In genomic region chr5:9302228-9302627, GRCh38 we compare ENCODE assay signal across 15 cellular contexts.
DNase-seq lines count a peak whose midpoint lies in the region; ATAC-seq, FAIRE-seq and TF ChIP-seq lines count a peak whose summit lies in the region.
"Had no signal": no experiment of that assay in that cellular context is flagged by ENCODE, and none has a peak within 500 bp of the region (broad histone marks: within the 10 kb centered on the region; RNA-seq: fewer than 3 reads in every experiment).

No MANE protein-coding gene starts in this region.

- H3K9me3 ChIP-seq in K562 (replicated peaks; ENCODE audit: control insufficient read depth, insufficient read depth, low read depth, low read length): peaks cover 2% of the 10 kb centered on the region; the same call in 1 of the 2 replicates
- H3K9me3 ChIP-seq: BLaER1 treated with 17β-estradiol and CSF1 and Interleukin-3, amounts not matched to agents 10 nM and 100 nM had no signal

- TF ChIP-seq RAD21 in K562 (CRISPR knock-in tag; conservative IDR thresholded peaks at IDR 0.05 in 1 of 2, IDR thresholded peaks at IDR 0.05 in 1 of 2): no peak

- H3K9ac ChIP-seq in K562 (ENCODE audit: insufficient read depth in 1 of 2, low read depth in 2 of 2, low read length in 2 of 2): no peak overlapping the region
- H3K9ac ChIP-seq: BLaER1 treated with 17β-estradiol and CSF1 and Interleukin-3, amounts not matched to agents 10 nM and 100 nM had no signal

- no peaks in the 10 kb centered on the region for H3K27me3 ChIP-seq in K562 (ENCODE audit: control insufficient read depth in 2 of 2, insufficient read depth in 2 of 2, low read length in 2 of 2)
- H3K27me3 ChIP-seq: BLaER1 treated with 17β-estradiol and CSF1 and Interleukin-3, amounts not matched to agents 10 nM and 100 nM had no signal

- ATAC-seq in K562 (no peak), GM19351 (IDR thresholded peaks at IDR 0.05; ENCODE audit: unreplicated experiment) (no peak), GM19035 (IDR thresholded peaks at IDR 0.05; ENCODE audit: unreplicated experiment) (no peak)
- ATAC-seq: Right ventricle myocardium inferior had no signal

- no peaks in the 10 kb centered on the region for H3K79me2 ChIP-seq in K562 (ENCODE audit: control insufficient read depth, insufficient read depth, low read length)

- H2AFZ ChIP-seq in K562 (ENCODE audit: low read depth, low read length): no peak overlapping the region

- POLR2A ChIA-PET in K562 (lab: Yijun Ruan, JAX): no interaction called here

- no peaks in the 10 kb centered on the region for H4K20me1 ChIP-seq in K562 (replicated peaks; ENCODE audit: control insufficient read depth, insufficient read depth, low read length)
- H4K20me1 ChIP-seq: BLaER1 treated with 17β-estradiol and CSF1 and Interleukin-3, amounts not matched to agents 10 nM and 100 nM had no signal

- H3K4me1 ChIP-seq in K562 (replicated peaks in 1 of 2; ENCODE audit: control insufficient read depth in 2 of 2, insufficient read depth in 2 of 2, low read length in 2 of 2): no peaks in the 10 kb centered on the region
- H3K4me1 ChIP-seq: BLaER1 treated with 17β-estradiol and CSF1 and Interleukin-3, amounts not matched to agents 10 nM and 100 nM had no signal

- CTCF ChIA-PET in K562 (lab: Yijun Ruan, JAX; ENCODE audit: low intra/inter-chr PET ratio): no interaction called here

- in situ Hi-C loops in K562 (cut with MboI): no loop called here

- FAIRE-seq in K562 (lab: Jason Lieb, UNC): no peak
- FAIRE-seq: GM12891 had no signal

- no peaks in the 10 kb centered on the region for H3K9me1 ChIP-seq in K562 (ENCODE audit: control insufficient read depth, insufficient read depth, low read length)

- no peak for TF ChIP-seq POLR2A in K562 (conservative IDR thresholded peaks at IDR 0.05)

- BruUV-seq in K562 (replicated peaks; lab: Mats Ljungman, UMichigan): no TSS peak

- 0% methylated on average over 2 of the region's 2 CpGs for WGBS in K562 (ENCODE audit: insufficient coverage, low coverage, missing lambda C conversion rate)

- no peak overlapping the region for H3K4me3 ChIP-seq in K562
- H3K4me3 ChIP-seq: BLaER1 treated with 17β-estradiol and CSF1 and Interleukin-3, amounts not matched to agents 10 nM and 100 nM had no signal

- peak; percentile 40 for DNase-seq in HCEC 1CT
- DNase-seq in M059J (ENCODE audit: low read depth): peak; percentile 12
- DNase-seq in K562 (ENCODE audit: extremely low read depth in 1 of 4, low spot score in 3 of 4): no peak
- peak; percentile 48 for DNase-seq in iris pigment epithelial cell (ENCODE audit: low read depth)
- no peak for DNase-seq in RKO (ENCODE audit: low spot score)
- no peak for DNase-seq in NOMO-1 (lab: John Stamatoyannopoulos, UW; ENCODE audit: unreplicated experiment in 2 of 2)
- DNase-seq: GOT3, HFFc6, NCI-H1092 treated with DMSO at 0.1 percent for 48 hours, NCI-H1694 had no signal

- intact Hi-C loops in K562 (cut with micrococcal nuclease): no loop called here

- no peak for TF ChIP-seq CTCF in K562 (IDR thresholded peaks at IDR 0.05 in 2 of 3, conservative IDR thresholded peaks at IDR 0.05 in 1 of 3; ENCODE audit: insufficient read depth in 2 of 3, low read depth in 1 of 3, low read length in 3 of 3)

- no peak overlapping the region for H3K27ac ChIP-seq in K562 (ENCODE audit: extremely low read depth, low read depth, low read length)
- H3K27ac ChIP-seq: BLaER1 treated with 17β-estradiol and CSF1 and Interleukin-3, amounts not matched to agents 10 nM and 100 nM had no signal

- H3K36me3 ChIP-seq in K562 (ENCODE audit: control insufficient read depth, insufficient read depth, low read length): no peaks in the 10 kb centered on the region
- H3K36me3 ChIP-seq: BLaER1 treated with 17β-estradiol and CSF1 and Interleukin-3, amounts not matched to agents 10 nM and 100 nM had no signal

- H3K4me2 ChIP-seq in K562 (ENCODE audit: insufficient read depth, low read length): no peak overlapping the region
- H3K4me2 ChIP-seq: BLaER1 treated with 17β-estradiol and CSF1 and Interleukin-3, amounts not matched to agents 10 nM and 100 nM had no signal

- TF ChIP-seq EP300 in K562 (IDR thresholded peaks at IDR 0.05; ENCODE audit: low read length): no peak

TF ChIP-seq in K562, 482 proteins besides CTCF, POLR2A, EP300 and RAD21 (continues in another document):
- TF ChIP-seq ZBTB5 (IDR thresholded peaks at IDR 0.05): no peak
- no peak for TF ChIP-seq OTX1 (CRISPR knock-in tag; IDR thresholded peaks at IDR 0.05)
- TF ChIP-seq ATF7 (IDR thresholded peaks at IDR 0.05): peak; percentile 82; the same call in 1 of the 2 replicates
- TF ChIP-seq THRA (IDR thresholded peaks at IDR 0.05): no peak
- TF ChIP-seq ZNF740 (CRISPR knock-in tag; IDR thresholded peaks at IDR 0.05): no peak
- TF ChIP-seq ZNF740 (tag; IDR thresholded peaks at IDR 0.05): no peak
- TF ChIP-seq RNF2 (IDR thresholded peaks at IDR 0.05): no peak
- TF ChIP-seq ZNF232 (CRISPR knock-in tag; IDR thresholded peaks at IDR 0.05): no peak
- no peak for TF ChIP-seq PPARD (CRISPR knock-in tag; IDR thresholded peaks at IDR 0.05)
- TF ChIP-seq TCF15 (CRISPR knock-in tag; IDR thresholded peaks at IDR 0.05): no peak
- TF ChIP-seq CTBP1 (IDR thresholded peaks at IDR 0.05; ENCODE audit: borderline replicate concordance): no peak
- TF ChIP-seq U2AF1 (optimal IDR thresholded peaks at IDR 0.05; ENCODE audit: low read depth, low read length): no peak
- TF ChIP-seq ZNF134 (CRISPR knock-in tag; conservative IDR thresholded peaks at IDR 0.05): no peak
- TF ChIP-seq ZNF23 (CRISPR knock-in tag; IDR thresholded peaks at IDR 0.05): no peak
- peak; percentile 85 for TF ChIP-seq ATF3 (IDR thresholded peaks at IDR 0.05)
- TF ChIP-seq ATF3 (CRISPR knock-in tag; conservative IDR thresholded peaks at IDR 0.05): no peak
- peak; percentile 58; the same call in 1 of the 2 replicates for TF ChIP-seq JUNB (CRISPR knock-in tag; conservative IDR thresholded peaks at IDR 0.05)
- no peak for TF ChIP-seq ZBTB26 (CRISPR knock-in tag; IDR thresholded peaks at IDR 0.05)

Comparison
In these comparisons a context has a peak if more than half of its experiments do, and no peak if none do; other contexts are left out.
1. DNase-seq: peak in HCEC 1CT (single experiment), M059J (single experiment) and iris pigment epithelial cell (single experiment); none in K562 (0 of 4), RKO (single experiment) and NOMO-1 (0 of 2).